ENCODE assay signal across 10 cellular contexts in the genomic region with DNA sequence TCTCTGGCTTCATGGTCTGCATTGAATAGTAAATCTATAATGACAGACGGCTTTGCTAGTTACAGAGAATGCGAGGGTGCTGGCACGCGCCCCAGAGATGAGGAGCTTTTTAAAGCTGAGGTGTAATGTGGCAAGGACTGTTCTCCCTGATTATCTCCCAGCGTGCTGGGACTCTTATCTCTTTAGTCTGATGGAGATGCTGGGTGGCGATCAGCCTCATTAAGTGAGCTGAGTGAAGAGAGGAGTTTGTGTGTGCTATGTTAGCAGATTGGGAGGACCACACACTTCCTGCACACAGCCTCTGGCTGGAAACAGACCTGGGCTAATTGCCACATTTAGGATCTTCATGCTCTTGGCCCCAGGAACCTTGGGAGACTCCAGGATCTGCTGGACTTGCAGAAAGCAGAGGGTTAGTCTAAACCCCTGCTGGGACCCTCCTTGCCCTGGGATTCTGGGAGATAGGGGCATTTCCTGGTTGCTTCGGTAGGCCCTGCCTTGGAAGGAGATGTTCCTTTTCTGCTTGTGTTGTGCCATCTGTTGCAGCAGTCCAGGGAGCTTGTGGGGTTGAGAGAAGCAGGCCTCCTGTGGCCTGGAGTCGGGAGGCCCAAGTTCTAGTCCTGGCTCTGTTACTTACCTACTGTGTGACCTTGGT. TPM values are rescaled to one million over a fixed set of nuclear protein-coding genes. Genes with fewer than 3 reads are reported as not detected.
DNase-seq lines count a peak whose midpoint lies in the region; ATAC-seq and TF ChIP-seq lines count a peak whose summit lies in the region.
"Had no signal": no experiment of that assay in that cellular context is flagged by ENCODE, and none has a peak within 500 bp of the region (broad histone marks: within the 10 kb centered on the region; RNA-seq: fewer than 3 reads in every experiment).

No MANE protein-coding gene starts in this region.

- peak overlapping the region; percentile 0 for H3K18ac ChIP-seq in mesendoderm (ENCODE audit: low read length)

- peaks cover 49% of the 10 kb centered on the region for H3K4me1 ChIP-seq in mesendoderm (ENCODE audit: control insufficient read depth, low read depth, low read length)

- DNase-seq in DMS 273 treated with DMSO at 0.1 percent for 48 hours (lab: John Stamatoyannopoulos, UW) (peak; percentile 81), mesendoderm (peak; percentile 88), foreskin melanocyte (no peak), GM10248 (ENCODE audit: extremely low spot score) (no peak), NCI-H526 (lab: John Stamatoyannopoulos, UW) (no peak)
- DNase-seq: activated naive CD4-positive, alpha-beta T cell treated with anti-CD3 and anti-CD28 coated beads for 36 hours had no signal

- H2BK15ac ChIP-seq in mesendoderm (replicated peaks; ENCODE audit: low read depth), result no peak overlapping the region

- no peak overlapping the region for H3K4ac ChIP-seq in mesendoderm (ENCODE audit: low read depth, low read length)

- CTCF ChIA-PET in GM10248 (lab: Yijun Ruan, JAX), result interaction anchor here (1.1 to 2.8 kb wide), 3 partner anchors 9 to 17 kb away, joined by 3 to 10 read pairs (median 5); partner anchors contain the start of gene PDIA5

- no peak overlapping the region for H3K4me3 ChIP-seq in mesendoderm (ENCODE audit: low read length)

- H3K79me2 ChIP-seq in mesendoderm (ENCODE audit: control insufficient read depth, insufficient read depth, low read length), result peaks cover 74% of the 10 kb centered on the region

- H3K27me3 ChIP-seq in mesendoderm (ENCODE audit: insufficient read depth, low read length, poor library complexity), result no peaks in the 10 kb centered on the region

- H2BK5ac ChIP-seq in mesendoderm (ENCODE audit: low read length), result peak overlapping the region; percentile 56

- H3K56ac ChIP-seq in mesendoderm (ENCODE audit: low read length), result peak overlapping the region; percentile 57

- POLR2A ChIA-PET in GM10248 (lab: Yijun Ruan, JAX), result no interaction called here

- no peak for TF ChIP-seq CTCF in GM10248 (IDR thresholded peaks at IDR 0.05; ENCODE audit: control extremely low read depth, extremely low read depth, low read depth, missing control alignments)

- H3K9ac ChIP-seq in mesendoderm (ENCODE audit: low read length), result peak overlapping the region; percentile 25

- H3K4me2 ChIP-seq in mesendoderm (ENCODE audit: low read length), result no peak overlapping the region

- no CpG with 5 or more reads among the region's 8 CpGs for WGBS in mesendoderm (ENCODE audit: extremely low coverage, insufficient coverage, low lambda C conversion rate)

- H3K79me1 ChIP-seq in mesendoderm (ENCODE audit: low read length), result peaks cover 36% of the 10 kb centered on the region

- H4K8ac ChIP-seq in mesendoderm (ENCODE audit: low read depth, low read length), result no peak overlapping the region

- H2BK120ac ChIP-seq in mesendoderm (ENCODE audit: low read depth, low read length), result no peak overlapping the region

- peak overlapping the region; percentile 72 for H2AK5ac ChIP-seq in mesendoderm (ENCODE audit: low read length)

- no peak overlapping the region for H3K27ac ChIP-seq in mesendoderm (ENCODE audit: low read depth, low read length)
- H3K27ac ChIP-seq: epithelial cell of prostate had no signal

- no peaks in the 10 kb centered on the region for H3K36me3 ChIP-seq in mesendoderm (ENCODE audit: control insufficient read depth, insufficient read depth, low read length)

- peak; percentile 11 for ATAC-seq in HG02763 (IDR thresholded peaks at IDR 0.05; ENCODE audit: unreplicated experiment)
- ATAC-seq in SK-N-SH treated with all-trans-retinoic acid at 6 μM for 48 hours, result peak; percentile 79
- no peak for ATAC-seq in esophagus mucosa

- H3K23ac ChIP-seq in mesendoderm (ENCODE audit: low read length), result no peak overlapping the region

- H4K5ac ChIP-seq in mesendoderm (ENCODE audit: low read length), result no peak overlapping the region

TF ChIP-seq in SK-N-SH treated with all-trans-retinoic acid at 6 μM for 48 hours, 23 proteins besides CTCF, POLR2A, EP300 and RAD21:
- no peak for TF ChIP-seq ZNF8 (CRISPR knock-in tag; IDR thresholded peaks at IDR 0.05)
- TF ChIP-seq, protein P1, sequence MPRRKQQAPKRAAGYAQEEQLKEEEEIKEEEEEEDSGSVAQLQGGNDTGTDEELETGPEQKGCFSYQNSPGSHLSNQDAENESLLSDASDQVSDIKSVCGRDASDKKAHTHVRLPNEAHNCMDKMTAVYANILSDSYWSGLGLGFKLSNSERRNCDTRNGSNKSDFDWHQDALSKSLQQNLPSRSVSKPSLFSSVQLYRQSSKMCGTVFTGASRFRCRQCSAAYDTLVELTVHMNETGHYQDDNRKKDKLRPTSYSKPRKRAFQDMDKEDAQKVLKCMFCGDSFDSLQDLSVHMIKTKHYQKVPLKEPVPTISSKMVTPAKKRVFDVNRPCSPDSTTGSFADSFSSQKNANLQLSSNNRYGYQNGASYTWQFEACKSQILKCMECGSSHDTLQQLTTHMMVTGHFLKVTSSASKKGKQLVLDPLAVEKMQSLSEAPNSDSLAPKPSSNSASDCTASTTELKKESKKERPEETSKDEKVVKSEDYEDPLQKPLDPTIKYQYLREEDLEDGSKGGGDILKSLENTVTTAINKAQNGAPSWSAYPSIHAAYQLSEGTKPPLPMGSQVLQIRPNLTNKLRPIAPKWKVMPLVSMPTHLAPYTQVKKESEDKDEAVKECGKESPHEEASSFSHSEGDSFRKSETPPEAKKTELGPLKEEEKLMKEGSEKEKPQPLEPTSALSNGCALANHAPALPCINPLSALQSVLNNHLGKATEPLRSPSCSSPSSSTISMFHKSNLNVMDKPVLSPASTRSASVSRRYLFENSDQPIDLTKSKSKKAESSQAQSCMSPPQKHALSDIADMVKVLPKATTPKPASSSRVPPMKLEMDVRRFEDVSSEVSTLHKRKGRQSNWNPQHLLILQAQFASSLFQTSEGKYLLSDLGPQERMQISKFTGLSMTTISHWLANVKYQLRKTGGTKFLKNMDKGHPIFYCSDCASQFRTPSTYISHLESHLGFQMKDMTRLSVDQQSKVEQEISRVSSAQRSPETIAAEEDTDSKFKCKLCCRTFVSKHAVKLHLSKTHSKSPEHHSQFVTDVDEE (CRISPR knock-in tag; IDR thresholded peaks at IDR 0.05), result 0 out of 2 replicates have a peak, but pooled peaks have one; percentile 45
- TF ChIP-seq ESRRG (CRISPR knock-in tag; IDR thresholded peaks at IDR 0.05), result no peak
- TF ChIP-seq ZFP30 (CRISPR knock-in tag; IDR thresholded peaks at IDR 0.05), result no peak
- 0 out of 2 replicates have a peak, but pooled peaks have one; percentile 21 for TF ChIP-seq TCF4 (CRISPR knock-in tag; IDR thresholded peaks at IDR 0.05; ENCODE audit: borderline replicate concordance)
- TF ChIP-seq TOX (CRISPR knock-in tag; IDR thresholded peaks at IDR 0.05; ENCODE audit: borderline replicate concordance), result no peak
TF ChIP-seq in SK-N-SH treated with all-trans-retinoic acid at 6 μM for 48 hours: peak in this region for 2.

RNA-seq across cellular contexts. Expression of gene PDIA5, which starts 15.0 kb away (rescaled TPM):
- polyA plus RNA-seq in mesendoderm (2013, experiment 1 of 2), result 28.4 TPM
- 27.6 TPM for polyA plus RNA-seq in mesendoderm (2013, experiment 2 of 2)
- total RNA-seq in esophagus mucosa, result 6.7 TPM

RNA-seq across cellular contexts. Expression of gene SEMA5B, which starts 54.3 kb away (rescaled TPM):
- 2.2 TPM for polyA plus RNA-seq in mesendoderm (2013, experiment 1 of 2)
- 1.9 TPM for polyA plus RNA-seq in mesendoderm (2013, experiment 2 of 2)
- total RNA-seq in esophagus mucosa, result not detected
- total RNA-seq: activated naive CD4-positive, alpha-beta T cell treated with anti-CD3 and anti-CD28 coated beads for 36 hours had no signal

Comparison
In these comparisons a context has a peak if more than half of its experiments do, and no peak if none do; other contexts are left out.
1. DNase-seq: peak in DMS 273 treated with DMSO at 0.1 percent for 48 hours (single experiment) and mesendoderm (single experiment); none in foreskin melanocyte (single experiment), GM10248 (single experiment) and NCI-H526 (0 of 2).